ENCODE assay signal across 16 cellular contexts in genomic region chr6:149166747-149167146, GRCh38.
DNase-seq lines count a peak whose midpoint lies in the region; ATAC-seq, FAIRE-seq and TF ChIP-seq lines count a peak whose summit lies in the region.
"Had no signal": no experiment of that assay in that cellular context is flagged by ENCODE, and none has a peak within 500 bp of the region (broad histone marks: within the 10 kb centered on the region; RNA-seq: fewer than 3 reads in every experiment).

No MANE protein-coding gene starts in this region.

- no peaks in the 10 kb centered on the region for H3K79me2 ChIP-seq in PC-3 (ENCODE audit: low read length)
- no peaks in the 10 kb centered on the region for H3K79me2 ChIP-seq in GM12878 (ENCODE audit: control insufficient read depth, insufficient read depth, low read length)
- no peaks in the 10 kb centered on the region for H3K79me2 ChIP-seq in H9 (ENCODE audit: insufficient read depth, low read length)

- no peak overlapping the region for H2BK120ac ChIP-seq in H9 (ENCODE audit: low read depth, low read length, poor library complexity, severe bottlenecking)

- no peaks in the 10 kb centered on the region for H3K27me3 Mint-ChIP-seq in activated CD4-positive, alpha-beta T cell treated with anti-CD3 and anti-CD28 coated beads, Interleukin-2, amount 10 ng/mL, durations not matched to agents 7 days and 5 days
- H3K27me3 Mint-ChIP-seq in stimulated activated naive CD8-positive, alpha-beta T cell treated with anti-CD3 and anti-CD28 coated beads, Interleukin-15, Interleukin-2, amounts not matched to agents 100 ng/mL and 50 ng/mL, for 24 hours = no peaks in the 10 kb centered on the region
- H3K27me3 Mint-ChIP-seq in H9 (ENCODE audit: low read depth) = peaks cover 4% of the 10 kb centered on the region

- no peaks in the 10 kb centered on the region for H3K27me3 ChIP-seq in PC-3 (ENCODE audit: low read length)
- H3K27me3 ChIP-seq in GM12878 (replicated peaks in 1 of 2; ENCODE audit: control insufficient read depth in 2 of 2, insufficient read depth in 2 of 2, low read length in 1 of 2) = no peaks in the 10 kb centered on the region
- H3K27me3 ChIP-seq in H9 (ENCODE audit: insufficient read depth, low read length) = no peaks in the 10 kb centered on the region
- H3K27me3 ChIP-seq: colonic mucosa, uterus had no signal

- H3K27ac ChIP-seq in PC-3 (ENCODE audit: low read length) (no peak overlapping the region), GM12878 (ENCODE audit: control insufficient read depth, insufficient read depth) (no peak overlapping the region), H9 (ENCODE audit: insufficient read length, low read depth, low read length) (no peak overlapping the region)
- H3K27ac ChIP-seq: colonic mucosa, uterus had no signal

- BruUV-seq in PC-3 (replicated peaks; lab: Mats Ljungman, UMichigan) (no TSS peak), GM12878 (replicated peaks; lab: Mats Ljungman, UMichigan) (no TSS peak)

- H3K4me1 Mint-ChIP-seq in activated CD4-positive, alpha-beta T cell treated with anti-CD3 and anti-CD28 coated beads, Interleukin-2, amount 10 ng/mL, durations not matched to agents 7 days and 5 days = peaks cover 43% of the 10 kb centered on the region
- H3K4me1 Mint-ChIP-seq in stimulated activated naive CD8-positive, alpha-beta T cell treated with anti-CD3 and anti-CD28 coated beads, Interleukin-15, Interleukin-2, amounts not matched to agents 100 ng/mL and 50 ng/mL, for 24 hours (ENCODE audit: low read depth) = peaks cover 52% of the 10 kb centered on the region
- H3K4me1 Mint-ChIP-seq in H9 = no peaks in the 10 kb centered on the region; a peak in 1 of 4 replicates

- peak overlapping the region; percentile 44 for H3K4me2 ChIP-seq in PC-3 (ENCODE audit: low read length)
- no peak overlapping the region for H3K4me2 ChIP-seq in GM12878 (ENCODE audit: control insufficient read depth, insufficient read depth)
- no peak overlapping the region for H3K4me2 ChIP-seq in H9 (ENCODE audit: insufficient read depth, insufficient read length, low read length)

- H3K14ac ChIP-seq in H9 (ENCODE audit: insufficient read depth, low read length) = no peak overlapping the region

- H3K9ac ChIP-seq in PC-3 (ENCODE audit: low read length) (no peak overlapping the region), GM12878 (ENCODE audit: control insufficient read depth, insufficient read depth, low read length) (no peak overlapping the region), H9 (ENCODE audit: extremely low read depth, insufficient read length, low read length) (no peak overlapping the region)

- no peak for TF ChIP-seq POLR2A in GM12878 (IDR thresholded peaks at IDR 0.05; ENCODE audit: low read depth, low read length)

- H3K23ac ChIP-seq in H9 (ENCODE audit: insufficient read length, low read depth, low read length) = no peak overlapping the region

- no peak overlapping the region for H4K5ac ChIP-seq in H9 (ENCODE audit: insufficient read length, low read depth, low read length)

- no peak overlapping the region for H3K18ac ChIP-seq in H9 (ENCODE audit: insufficient read length, low read depth, low read length)

- TF ChIP-seq CTCF in PC-3 (conservative IDR thresholded peaks at IDR 0.05; ENCODE audit: low read depth, low read length) = no peak
- TF ChIP-seq CTCF in GM12878 (IDR thresholded peaks at IDR 0.05 in 2 of 3, conservative IDR thresholded peaks at IDR 0.05 in 1 of 3; ENCODE audit: control insufficient read depth in 2 of 3, extremely low read depth in 1 of 3, insufficient read depth in 1 of 3, low read depth in 3 of 3, low read length in 3 of 3) = no peak
- TF ChIP-seq CTCF in H9 (conservative IDR thresholded peaks at IDR 0.05) = no peak

- no peaks in the 10 kb centered on the region for H3K23me2 ChIP-seq in H9 (ENCODE audit: insufficient read length, low read depth, low read length, poor library complexity, severe bottlenecking)

- H3K56ac ChIP-seq in H9 (ENCODE audit: insufficient read length, low read depth, low read length) = no peak overlapping the region

- H3K4me3 ChIP-seq in PC-3 (ENCODE audit: low read length) (no peak overlapping the region), GM12878 (no peak overlapping the region)
- H3K4me3 ChIP-seq: colonic mucosa, HAP-1, uterus had no signal

- H4K91ac ChIP-seq in H9 (ENCODE audit: insufficient read length, low read depth, low read length) = no peak overlapping the region

- no peak for FAIRE-seq in GM12878 (lab: Jason Lieb, UNC)

- H2BK12ac ChIP-seq in H9 (ENCODE audit: insufficient read length, low read depth, low read length) = no peak overlapping the region

- ATAC-seq in PC-3 (no peak), GM12878 (no peak), GM18502 (IDR thresholded peaks at IDR 0.05; ENCODE audit: poor library complexity, unreplicated experiment) (no peak)

- H4K20me1 ChIP-seq in PC-3 (ENCODE audit: low read length) = no peaks in the 10 kb centered on the region
- no peaks in the 10 kb centered on the region for H4K20me1 ChIP-seq in GM12878 (ENCODE audit: control insufficient read depth, insufficient read depth)
- H4K20me1 ChIP-seq in H9 (ENCODE audit: control insufficient read depth, insufficient read depth, insufficient read length) = no peaks in the 10 kb centered on the region

- RAD21 ChIA-PET in GM12878 (lab: Charles Lee; ENCODE audit: unreplicated experiment) = no interaction called here

- H3K4me1 ChIP-seq in PC-3 (ENCODE audit: insufficient read depth, low read length) (peaks cover 30% of the 10 kb centered on the region), GM12878 (ENCODE audit: control insufficient read depth, insufficient read depth, low read length) (peaks cover 8% of the 10 kb centered on the region; the same call in 1 of the 2 replicates), H9 (ENCODE audit: insufficient read depth, low read length) (no peaks in the 10 kb centered on the region)
- H3K4me1 ChIP-seq: colonic mucosa, HAP-1, uterus had no signal

- no peak overlapping the region for H4K8ac ChIP-seq in H9 (replicated peaks; ENCODE audit: insufficient read length, low read depth, low read length)

- H2AK5ac ChIP-seq in H9 (ENCODE audit: insufficient read length, low read length) = no peak overlapping the region

- no peak overlapping the region for H3T11ph ChIP-seq in H9 (ENCODE audit: low read length)

- H3K79me1 ChIP-seq in H9 (ENCODE audit: insufficient read depth, low read depth, low read length, poor library complexity, severe bottlenecking) = no peaks in the 10 kb centered on the region

- in situ Hi-C loops in GM12878 (cut with MboI) = no loop called here

- no peak for TF ChIP-seq EP300 in GM12878 (IDR thresholded peaks at IDR 0.05; ENCODE audit: borderline replicate concordance in 1 of 2, control insufficient read depth in 1 of 2, low read depth in 2 of 2, low read length in 2 of 2)

- peak overlapping the region; percentile 22 for H3K27ac Mint-ChIP-seq in activated CD4-positive, alpha-beta T cell treated with anti-CD3 and anti-CD28 coated beads, Interleukin-2, amount 10 ng/mL, durations not matched to agents 7 days and 5 days
- H3K27ac Mint-ChIP-seq in stimulated activated naive CD8-positive, alpha-beta T cell treated with anti-CD3 and anti-CD28 coated beads, Interleukin-15, Interleukin-2, amounts not matched to agents 100 ng/mL and 50 ng/mL, for 24 hours = peak overlapping the region; percentile 22
- H3K27ac Mint-ChIP-seq in H9 = peak overlapping the region in 1 of 3 experiments; percentile 40; a peak in 2 of 7 replicates

- H3K36me3 ChIP-seq in PC-3 (ENCODE audit: low read depth, low read length) = no peaks in the 10 kb centered on the region
- H3K36me3 ChIP-seq in GM12878 (ENCODE audit: control insufficient read depth in 2 of 2, insufficient read depth in 2 of 2, low read length in 1 of 2) = no peaks in the 10 kb centered on the region
- H3K36me3 ChIP-seq: colonic mucosa, HAP-1, uterus had no signal

- H2BK20ac ChIP-seq in H9 (ENCODE audit: low read depth, low read length, poor library complexity, severe bottlenecking) = no peak overlapping the region

- H2AFZ ChIP-seq in PC-3 (ENCODE audit: low read length) = peak overlapping the region; percentile 53; the same call in 1 of the 2 replicates
- H2AFZ ChIP-seq in GM12878 (ENCODE audit: control insufficient read depth, low read depth, low read length) = peak overlapping the region; percentile 24; the same call in 1 of the 2 replicates
- H2AFZ ChIP-seq in H9 (ENCODE audit: low read length) = no peak overlapping the region

- H3K9me3 ChIP-seq in PC-3 (ENCODE audit: low read length) = no peaks in the 10 kb centered on the region
- H3K9me3 ChIP-seq in GM12878 (replicated peaks; ENCODE audit: control insufficient read depth, insufficient read depth, low read length) = no peaks in the 10 kb centered on the region
- H3K9me3 ChIP-seq in H9 (ENCODE audit: control insufficient read depth, low read depth, low read length) = no peaks in the 10 kb centered on the region
- H3K9me3 ChIP-seq: colonic mucosa, HAP-1, uterus had no signal

- CTCF ChIA-PET in activated CD4-positive, alpha-beta T cell treated with anti-CD3 and anti-CD28 coated beads, Interleukin-2, amount 10 ng/mL, durations not matched to agents 7 days and 5 days (lab: Charles Lee) = interaction anchor here (1.1 to 1.4 kb wide), 3 partner anchors 8 to 16 kb away, joined by 3 to 4 read pairs (median 4); no protein-coding TSS in a partner anchor
- CTCF ChIA-PET in PC-3 (lab: Charles Lee) = no interaction called here
- CTCF ChIA-PET in GM12878 (lab: Yijun Ruan, JAX) = interaction anchor here (1.0 kb wide), 1 partner anchor 24 kb away, joined by 3 read pairs; no protein-coding TSS in a partner anchor

- H3K36me3 Mint-ChIP-seq in activated CD4-positive, alpha-beta T cell treated with anti-CD3 and anti-CD28 coated beads, Interleukin-2, amount 10 ng/mL, durations not matched to agents 7 days and 5 days (ENCODE audit: low read depth) = peaks cover 44% of the 10 kb centered on the region
- H3K36me3 Mint-ChIP-seq in stimulated activated naive CD8-positive, alpha-beta T cell treated with anti-CD3 and anti-CD28 coated beads, Interleukin-15, Interleukin-2, amounts not matched to agents 100 ng/mL and 50 ng/mL, for 24 hours (ENCODE audit: low read depth) = no peaks in the 10 kb centered on the region
- no peaks in the 10 kb centered on the region for H3K36me3 Mint-ChIP-seq in H9 (ENCODE audit: insufficient read depth in 1 of 3, low read depth in 3 of 3)

- TF ChIP-seq RAD21 in GM12878 (IDR thresholded peaks at IDR 0.05; ENCODE audit: insufficient read depth, low read depth, low read length) = no peak

- H3K4me3 Mint-ChIP-seq in activated CD4-positive, alpha-beta T cell treated with anti-CD3 and anti-CD28 coated beads, Interleukin-2, amount 10 ng/mL, durations not matched to agents 7 days and 5 days = no peak overlapping the region
- H3K4me3 Mint-ChIP-seq in stimulated activated naive CD8-positive, alpha-beta T cell treated with anti-CD3 and anti-CD28 coated beads, Interleukin-15, Interleukin-2, amounts not matched to agents 100 ng/mL and 50 ng/mL, for 24 hours = peak overlapping the region; percentile 52
- no peak overlapping the region for H3K4me3 Mint-ChIP-seq in H9

- H3K4ac ChIP-seq in H9 (ENCODE audit: low read depth, low read length) = no peak overlapping the region

- SMC1A ChIA-PET in GM12878 (lab: Charles Lee; ENCODE audit: uncharacterized antibody, unreplicated experiment) = interaction anchor here (2.1 kb wide), 1 partner anchor 265 kb away, joined by 7 read pairs; no protein-coding TSS in a partner anchor

- intact Hi-C loops in PC-3 (cut with micrococcal nuclease) = no loop called here
- intact Hi-C loops in GM12878 (cut with micrococcal nuclease; ENCODE audit: unreplicated experiment) = no loop called here

- no peak overlapping the region for H2BK15ac ChIP-seq in H9 (ENCODE audit: low read depth, low read length)

- DNase-seq in activated CD4-positive, alpha-beta T cell treated with anti-CD3 and anti-CD28 coated beads, Interleukin-2, amount 10 ng/mL, durations not matched to agents 7 days and 5 days = no peak
- DNase-seq in activated CD4-positive, alpha-beta T cell treated with anti-CD3 and anti-CD28 coated beads for 4 hours = no peak
- peak; percentile 19 for DNase-seq in PC-3
- DNase-seq in GM12878 (ENCODE audit: low read depth, low spot score) = no peak
- DNase-seq in NCI-H1436 (lab: John Stamatoyannopoulos, UW) = no peak
- DNase-seq in H9 = no peak
- DNase-seq: activated CD4-positive, alpha-beta T cell treated with anti-CD3 and anti-CD28 coated beads, Interleukin-2, amount 50 U/mL, for 1 hour; colonic mucosa; midbrain; NCI-H82; posterior cingulate gyrus; SIG-M5; uterus had no signal

- no peak overlapping the region for H2BK5ac ChIP-seq in H9 (ENCODE audit: insufficient read length, low read length)

- peaks cover 24% of the 10 kb centered on the region for H3K9me3 Mint-ChIP-seq in activated CD4-positive, alpha-beta T cell treated with anti-CD3 and anti-CD28 coated beads, Interleukin-2, amount 10 ng/mL, durations not matched to agents 7 days and 5 days
- peaks cover 6% of the 10 kb centered on the region for H3K9me3 Mint-ChIP-seq in stimulated activated naive CD8-positive, alpha-beta T cell treated with anti-CD3 and anti-CD28 coated beads, Interleukin-15, Interleukin-2, amounts not matched to agents 100 ng/mL and 50 ng/mL, for 24 hours
- no peaks in the 10 kb centered on the region for H3K9me3 Mint-ChIP-seq in H9

- H3F3A ChIP-seq in PC-3 (ENCODE audit: low read length, unreplicated experiment) = no peaks in the 10 kb centered on the region

- 59% methylated on average over 8 of the region's 8 CpGs for WGBS in GM12878 (ENCODE audit: insufficient coverage, insufficient replicate concordance, low lambda C conversion rate, missing lambda C conversion rate)
- no CpG with 5 or more reads among the region's 8 CpGs for WGBS in H9 (ENCODE audit: extremely low coverage, insufficient read length, low lambda C conversion rate)

- POLR2A ChIA-PET in activated CD4-positive, alpha-beta T cell treated with anti-CD3 and anti-CD28 coated beads, Interleukin-2, amount 10 ng/mL, durations not matched to agents 7 days and 5 days (lab: Charles Lee) = no interaction called here
- POLR2A ChIA-PET in PC-3 (lab: Charles Lee; ENCODE audit: unreplicated experiment) (no interaction called here), GM12878 (lab: Charles Lee) (no interaction called here)

- H3K9me2 ChIP-seq in PC-3 (replicated peaks; ENCODE audit: low read length) = no peaks in the 10 kb centered on the region
